In the genomic region with DNA sequence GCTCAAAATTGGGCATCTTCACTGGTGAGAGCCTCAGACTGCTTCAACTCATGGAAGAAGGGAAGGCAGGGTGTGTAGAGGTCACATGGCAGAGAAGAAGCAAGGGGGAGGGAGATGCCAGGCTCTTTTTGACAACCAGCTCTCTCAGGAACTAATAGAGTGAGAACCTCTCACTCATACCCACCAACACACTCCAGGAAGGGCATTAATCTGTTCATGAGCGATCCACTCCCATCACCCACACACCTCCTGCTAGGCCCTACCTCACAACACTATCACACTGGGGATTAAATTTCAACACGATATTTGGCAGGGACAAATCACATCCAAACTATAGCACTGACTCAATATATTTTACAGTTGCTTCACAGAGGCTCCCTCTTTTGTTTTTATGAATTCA, we compare ENCODE assay signal across 18 cellular contexts. TPM values are rescaled to one million over a fixed set of nuclear protein-coding genes. Genes with fewer than 3 reads are reported as not detected.
A peak's percentile ranks its signal among the peaks of the same experiment; 100 is the strongest.
DNase-seq lines count a peak whose midpoint lies in the region; ATAC-seq and TF ChIP-seq lines count a peak whose summit lies in the region.
"Had no signal": no experiment of that assay in that cellular context is flagged by ENCODE, and none has a peak within 500 bp of the region (broad histone marks: within the 10 kb centered on the region; RNA-seq: fewer than 3 reads in every experiment).

No MANE protein-coding gene starts in this region.

- H3K79me2 ChIP-seq in DOHH2 (ENCODE audit: control insufficient read depth, low read length) = peaks cover 28% of the 10 kb centered on the region

- no peaks in the 10 kb centered on the region for H3K36me3 Mint-ChIP-seq in CD4-positive, CD25-positive, alpha-beta regulatory T cell
- H3K36me3 Mint-ChIP-seq in activated T-helper 17 cell treated with anti-CD3 and anti-CD28 coated beads, Interleukin-2, amount 50 U/mL, for 72 hours (ENCODE audit: low read depth) = peaks cover 59% of the 10 kb centered on the region
- H3K36me3 Mint-ChIP-seq in natural killer cell = no peaks in the 10 kb centered on the region

- H3K36me3 ChIP-seq in CD4-positive, CD25-positive, alpha-beta regulatory T cell (ENCODE audit: control insufficient read depth, insufficient read depth, low read length) = peaks cover 2% of the 10 kb centered on the region
- H3K36me3 ChIP-seq in DOHH2 (ENCODE audit: control insufficient read depth, low read length) = peaks cover 52% of the 10 kb centered on the region
- H3K36me3 ChIP-seq: Peyer's patch had no signal

- H3K4me3 ChIP-seq in CD4-positive, CD25-positive, alpha-beta regulatory T cell (ENCODE audit: low read depth, low read length) = no peak overlapping the region
- no peak overlapping the region for H3K4me3 ChIP-seq in DOHH2 (ENCODE audit: low read length)
- H3K4me3 ChIP-seq: dorsolateral prefrontal cortex, hepatocyte, Peyer's patch had no signal

- peak overlapping the region; percentile 93 for H3K4me2 ChIP-seq in DOHH2 (ENCODE audit: low read length)
- H3K4me2 ChIP-seq: hepatocyte had no signal

- no peaks in the 10 kb centered on the region for H3K27me3 ChIP-seq in CD4-positive, CD25-positive, alpha-beta regulatory T cell (ENCODE audit: control insufficient read depth, insufficient read depth, low read length)
- H3K27me3 ChIP-seq in DOHH2 (ENCODE audit: control insufficient read depth, low read length) = no peaks in the 10 kb centered on the region
- H3K27me3 ChIP-seq: dorsolateral prefrontal cortex, hepatocyte, Peyer's patch had no signal

- peaks cover 37% of the 10 kb centered on the region for H3K4me1 ChIP-seq in CD4-positive, CD25-positive, alpha-beta regulatory T cell (ENCODE audit: control insufficient read depth, insufficient read depth, low read length, poor library complexity, severe bottlenecking)
- H3K4me1 ChIP-seq in DOHH2 (ENCODE audit: control insufficient read depth, low read length) = peaks cover 56% of the 10 kb centered on the region

- H3K4me1 Mint-ChIP-seq in CD4-positive, CD25-positive, alpha-beta regulatory T cell = peaks cover 18 to 43% (median 36%) of the 10 kb centered on the region in 4 donors
- H3K4me1 Mint-ChIP-seq in activated T-helper 17 cell treated with anti-CD3 and anti-CD28 coated beads, Interleukin-2, amount 50 U/mL, for 72 hours = peaks cover 39% of the 10 kb centered on the region
- peaks cover 42 to 51% of the 10 kb centered on the region in 2 donors for H3K4me1 Mint-ChIP-seq in natural killer cell

- H3K27ac ChIP-seq in CD4-positive, CD25-positive, alpha-beta regulatory T cell (ENCODE audit: insufficient read depth, low read length, poor library complexity, severe bottlenecking) = no peak overlapping the region
- no peak overlapping the region for H3K27ac ChIP-seq in DOHH2 (ENCODE audit: low read depth, low read length)
- H3K27ac ChIP-seq: dorsolateral prefrontal cortex, Peyer's patch had no signal

- peak overlapping the region in 2 of 3 donors; percentile 54 to 78 for H3K27ac Mint-ChIP-seq in CD4-positive, CD25-positive, alpha-beta regulatory T cell
- H3K27ac Mint-ChIP-seq in activated T-helper 17 cell treated with anti-CD3 and anti-CD28 coated beads, Interleukin-2, amount 50 U/mL, for 72 hours = peak overlapping the region; percentile 17
- no peak overlapping the region for H3K27ac Mint-ChIP-seq in natural killer cell

- peaks cover 25% of the 10 kb centered on the region for H3F3A ChIP-seq in DOHH2 (ENCODE audit: control insufficient read depth, insufficient read depth)

- TF ChIP-seq CTCF in DOHH2 (IDR thresholded peaks at IDR 0.05; ENCODE audit: low read depth, low read length, poor library complexity, severe bottlenecking) (no peak), natural killer cell (IDR thresholded peaks at IDR 0.05) (no peak)

- H3K4me3 Mint-ChIP-seq in CD4-positive, CD25-positive, alpha-beta regulatory T cell = peak overlapping the region in 2 of 4 donors; percentile 73 to 99
- peak overlapping the region; percentile 98 for H3K4me3 Mint-ChIP-seq in activated T-helper 17 cell treated with anti-CD3 and anti-CD28 coated beads, Interleukin-2, amount 50 U/mL, for 72 hours
- H3K4me3 Mint-ChIP-seq in natural killer cell = peak overlapping the region; percentile 32

- H3K9me3 Mint-ChIP-seq in CD4-positive, CD25-positive, alpha-beta regulatory T cell = no peaks in the 10 kb centered on the region
- H3K9me3 Mint-ChIP-seq in activated T-helper 17 cell treated with anti-CD3 and anti-CD28 coated beads, Interleukin-2, amount 50 U/mL, for 72 hours = no peaks in the 10 kb centered on the region
- H3K9me3 Mint-ChIP-seq in natural killer cell = no peaks in the 10 kb centered on the region

- H3K27me3 Mint-ChIP-seq in CD4-positive, CD25-positive, alpha-beta regulatory T cell = no peaks in the 10 kb centered on the region
- H3K27me3 Mint-ChIP-seq in activated T-helper 17 cell treated with anti-CD3 and anti-CD28 coated beads, Interleukin-2, amount 50 U/mL, for 72 hours = no peaks in the 10 kb centered on the region
- no peaks in the 10 kb centered on the region for H3K27me3 Mint-ChIP-seq in natural killer cell (ENCODE audit: low read depth in 2 of 2)

- no peaks in the 10 kb centered on the region for H3K9me3 ChIP-seq in CD4-positive, CD25-positive, alpha-beta regulatory T cell (ENCODE audit: control insufficient read depth in 2 of 2, low read length in 2 of 2)
- no peaks in the 10 kb centered on the region for H3K9me3 ChIP-seq in DOHH2 (ENCODE audit: control insufficient read depth, insufficient read depth, low read length)
- H3K9me3 ChIP-seq: Peyer's patch had no signal

- no peak for DNase-seq in CD4-positive, CD25-positive, alpha-beta regulatory T cell
- DNase-seq in natural killer cell (no peak), retina (no peak), NCI-H526 (lab: John Stamatoyannopoulos, UW) (no peak), kidney glomerular epithelial cell (lab: John Stamatoyannopoulos, UW) (no peak)
- DNase-seq: dorsolateral prefrontal cortex, left cardiac atrium, NCI-H2029, NCI-H524 treated with DMSO at 0.1 percent for 48 hours, Peyer's patch had no signal

- ATAC-seq in CD4-positive, CD25-positive, alpha-beta regulatory T cell (ENCODE audit: low read depth in 2 of 2) = no peak
- no peak for ATAC-seq in activated T-helper 17 cell treated with anti-CD3 and anti-CD28 coated beads, Interleukin-2, amount 50 U/mL, for 72 hours (replicated peaks)
- ATAC-seq in natural killer cell = no peak
- no peak for ATAC-seq in GM19455 (IDR thresholded peaks at IDR 0.05; ENCODE audit: unreplicated experiment)
- ATAC-seq: left cardiac atrium had no signal

- no peaks in the 10 kb centered on the region for H3K9me2 ChIP-seq in DOHH2 (replicated peaks; ENCODE audit: control insufficient read depth, low read length)

- intact Hi-C loops in natural killer cell (cut with micrococcal nuclease) = no loop called here

- no peaks in the 10 kb centered on the region for H4K20me1 ChIP-seq in DOHH2 (ENCODE audit: control insufficient read depth, insufficient read depth, low read depth, low read length)

RNA-seq across cellular contexts. Expression of a gene that starts 2.0 kb away (rescaled TPM):
- 17.4 TPM for total RNA-seq in CD4-positive, CD25-positive, alpha-beta regulatory T cell
- 1 to 10 TPM; 1.2 to 3.3 (median 1.3) TPM for polyA plus RNA-seq in CD4-positive, CD25-positive, alpha-beta regulatory T cell
- total RNA-seq in activated T-helper 17 cell treated with anti-CD3 and anti-CD28 coated beads, Interleukin-2, amount 50 U/mL, for 72 hours = 10 to 100 TPM; 78.9 to 82.6 TPM
- 10 to 100 TPM; 28.2 to 44.6 (median 43.7) TPM for total RNA-seq in natural killer cell

RNA-seq across cellular contexts. Expression of a gene that starts 5.5 kb away (rescaled TPM):
- 192 TPM for total RNA-seq in CD4-positive, CD25-positive, alpha-beta regulatory T cell
- 100 to 1,000 TPM; 481 to 771 (median 621) TPM for polyA plus RNA-seq in CD4-positive, CD25-positive, alpha-beta regulatory T cell
- total RNA-seq in activated T-helper 17 cell treated with anti-CD3 and anti-CD28 coated beads, Interleukin-2, amount 50 U/mL, for 72 hours = 100 to 1,000 TPM; 406 to 482 TPM
- 100 to 1,000 TPM; 348 to 363 (median 355) TPM for total RNA-seq in natural killer cell

RNA-seq across cellular contexts. Expression of a gene that starts 12.7 kb away (rescaled TPM):
- total RNA-seq in CD4-positive, CD25-positive, alpha-beta regulatory T cell = 13.6 TPM
- 10 to 100 TPM; 16.0 to 19.8 (median 17.7) TPM for polyA plus RNA-seq in CD4-positive, CD25-positive, alpha-beta regulatory T cell
- 10 to 100 TPM in 1 of 2 donors, 1 to 10 TPM in 1; 9.4 to 23.8 TPM for total RNA-seq in activated T-helper 17 cell treated with anti-CD3 and anti-CD28 coated beads, Interleukin-2, amount 50 U/mL, for 72 hours
- 10 to 100 TPM; 22.3 to 36.1 (median 24.6) TPM for total RNA-seq in natural killer cell

RNA-seq across cellular contexts. Expression of a gene that starts 18.6 kb away (rescaled TPM):
- total RNA-seq in CD4-positive, CD25-positive, alpha-beta regulatory T cell = 10.8 TPM
- under 1 TPM in 1 of 4 donors, not detected in 3; 0.43 TPM for polyA plus RNA-seq in CD4-positive, CD25-positive, alpha-beta regulatory T cell
- not detected for total RNA-seq in activated T-helper 17 cell treated with anti-CD3 and anti-CD28 coated beads, Interleukin-2, amount 50 U/mL, for 72 hours
- 10 to 100 TPM in 2 of 3 donors, 1 to 10 TPM in 1; 9.4 to 19.0 (median 12.8) TPM for total RNA-seq in natural killer cell
- total RNA-seq: fibroblast of lung, G401, hepatocyte, Peyer's patch, pulmonary artery endothelial cell, temporal lobe had no signal
- polyA plus RNA-seq: fibroblast of lung, hepatocyte had no signal

RNA-seq across cellular contexts. Expression of a gene that starts 20.3 kb away (rescaled TPM):
- not detected for total RNA-seq in CD4-positive, CD25-positive, alpha-beta regulatory T cell
- not detected for polyA plus RNA-seq in CD4-positive, CD25-positive, alpha-beta regulatory T cell
- total RNA-seq in activated T-helper 17 cell treated with anti-CD3 and anti-CD28 coated beads, Interleukin-2, amount 50 U/mL, for 72 hours = under 1 TPM in 1 of 2 donors, not detected in 1; 0.64 TPM
- total RNA-seq in natural killer cell = not detected
- total RNA-seq: fibroblast of lung, G401, hepatocyte, left cardiac atrium, Peyer's patch, pulmonary artery endothelial cell had no signal
- polyA plus RNA-seq: fibroblast of lung had no signal

Comparison
In these comparisons a context has a peak if more than half of its experiments do, and no peak if none do; other contexts are left out.
1. H3K27ac Mint-ChIP-seq: peak in CD4-positive, CD25-positive, alpha-beta regulatory T cell (2 of 3) and activated T-helper 17 cell treated with anti-CD3 and anti-CD28 coated beads, Interleukin-2, amount 50 U/mL, for 72 hours (single experiment); none in natural killer cell (0 of 2).